Comparison of ENCODE assay signal across 23 cellular contexts in the genomic region with DNA sequence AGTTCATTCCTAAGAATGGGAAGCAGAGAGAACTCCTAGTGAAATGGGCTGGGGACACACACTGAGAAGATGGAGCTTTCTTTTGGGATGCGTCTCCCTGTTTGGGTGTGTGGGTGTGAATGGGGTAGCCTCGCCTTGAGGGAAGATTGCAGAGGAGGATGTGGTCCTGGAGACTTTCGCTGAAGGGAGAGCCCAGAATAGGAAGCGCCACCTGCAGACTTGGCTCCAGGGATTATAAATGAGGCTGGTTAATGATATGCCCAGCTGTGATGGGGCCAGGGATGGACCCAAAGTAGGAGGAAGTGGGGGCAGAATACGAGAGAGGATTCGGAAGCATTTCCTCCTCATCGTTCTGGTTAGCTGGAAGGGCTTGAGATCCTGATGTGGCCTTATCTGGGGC. TPM values are rescaled to one million over a fixed set of nuclear protein-coding genes. Genes with fewer than 3 reads are reported as not detected.
DNase-seq lines count a peak whose midpoint lies in the region; ATAC-seq, FAIRE-seq and TF ChIP-seq lines count a peak whose summit lies in the region.
"Had no signal": no experiment of that assay in that cellular context is flagged by ENCODE, and none has a peak within 500 bp of the region (broad histone marks: within the 10 kb centered on the region; RNA-seq: fewer than 3 reads in every experiment).

No MANE protein-coding gene starts in this region.

- H3K27ac Mint-ChIP-seq in stimulated activated naive B cell treated with anti-CD40 and anti-IgM and Interleukin-4, amounts not matched to agents 10 μg/mL and 1 μg/mL and 100 μg/mL, for 72 hours: peak overlapping the region; percentile 98
- H3K27ac Mint-ChIP-seq: activated naive CD4-positive, alpha-beta T cell treated with anti-CD3 and anti-CD28 coated beads for 36 hours; mesothelial cell of epicardium had no signal

- H3K4me2 ChIP-seq in OCI-LY7 (ENCODE audit: low read length) (peak overlapping the region; percentile 15; the same call in 1 of the 2 replicates), keratinocyte (ENCODE audit: control insufficient read depth, extremely low read depth, insufficient read depth, low read depth, low read length) (peak overlapping the region; percentile 69)

- no peak for ATAC-seq in Right ventricle myocardium superior (ENCODE audit: poor library complexity)
- ATAC-seq in stimulated activated naive B cell treated with anti-CD40 and anti-IgM and Interleukin-4, amounts not matched to agents 10 μg/mL and 1 μg/mL and 100 μg/mL, for 72 hours (replicated peaks): no peak
- no peak for ATAC-seq in HG02970 (IDR thresholded peaks at IDR 0.05; ENCODE audit: low FRiP score, unreplicated experiment)
- ATAC-seq: HepG2; stimulated activated naive CD8-positive, alpha-beta T cell treated with anti-CD3 and anti-CD28 coated beads, Interleukin-15, amount 100 ng/mL, for 72 hours had no signal

- POLR2A ChIA-PET in OCI-LY7 (lab: Charles Lee): no interaction called here

- CTCF ChIA-PET in OCI-LY7 (lab: Charles Lee; ENCODE audit: unreplicated experiment): no interaction called here

- no peak for FAIRE-seq in keratinocyte (lab: Jason Lieb, UNC)
- FAIRE-seq: astrocyte, endometrium, H54, HepG2 had no signal

- H3K27ac ChIP-seq in OCI-LY7 (ENCODE audit: low read depth, low read length, poor library complexity, severe bottlenecking): no peak overlapping the region
- H3K27ac ChIP-seq in keratinocyte (ENCODE audit: control insufficient read depth, insufficient read depth, low read length): no peak overlapping the region

- H3K36me3 ChIP-seq in OCI-LY7 (ENCODE audit: insufficient read depth, low read length) (peaks cover 43% of the 10 kb centered on the region; the same call in 1 of the 2 replicates), keratinocyte (ENCODE audit: control insufficient read depth in 2 of 2, extremely low read depth in 1 of 2, insufficient read depth in 2 of 2, low read length in 2 of 2) (peaks cover 14 to 15% of the 10 kb centered on the region in 2 experiments)

- H3K4me3 Mint-ChIP-seq in stimulated activated naive B cell treated with anti-CD40 and anti-IgM and Interleukin-4, amounts not matched to agents 10 μg/mL and 1 μg/mL and 100 μg/mL, for 72 hours: no peak overlapping the region
- H3K4me3 Mint-ChIP-seq: activated naive CD4-positive, alpha-beta T cell treated with anti-CD3 and anti-CD28 coated beads for 36 hours; mesothelial cell of epicardium; stimulated activated naive CD8-positive, alpha-beta T cell treated with anti-CD3 and anti-CD28 coated beads, Interleukin-15, amount 100 ng/mL, for 72 hours had no signal

- H4K20me1 ChIP-seq in OCI-LY7 (ENCODE audit: insufficient read depth, low read length) (no peaks in the 10 kb centered on the region), keratinocyte (ENCODE audit: control insufficient read depth, extremely low read depth, insufficient read depth, low read length) (peaks cover 2% of the 10 kb centered on the region)

- H3K9me1 ChIP-seq in keratinocyte (ENCODE audit: control insufficient read depth, extremely low read depth, insufficient read depth, low read length): peaks cover 11% of the 10 kb centered on the region

- dilution Hi-C loops in keratinocyte (cut with MboI; ENCODE audit: extremely low pct_ligation_motif_present, low sequenced_read_pairs): no loop called here

- H3K4me1 ChIP-seq in OCI-LY7 (ENCODE audit: insufficient read depth, low read length, poor library complexity, severe bottlenecking) (peaks cover 52% of the 10 kb centered on the region), keratinocyte (ENCODE audit: control insufficient read depth, extremely low read depth, insufficient read depth, low read length) (peaks cover 65% of the 10 kb centered on the region)

- peaks cover 46 to 70% of the 10 kb centered on the region in 2 donors for H3K36me3 Mint-ChIP-seq in stimulated activated naive B cell treated with anti-CD40 and anti-IgM and Interleukin-4, amounts not matched to agents 10 μg/mL and 1 μg/mL and 100 μg/mL, for 72 hours
- H3K36me3 Mint-ChIP-seq: mesothelial cell of epicardium had no signal

- TF ChIP-seq CTCF in OCI-LY7 (conservative IDR thresholded peaks at IDR 0.05; ENCODE audit: low read length) (no peak), keratinocyte (optimal IDR thresholded peaks at IDR 0.05 in 1 of 3, IDR thresholded peaks at IDR 0.05 in 1 of 3, conservative IDR thresholded peaks at IDR 0.05 in 1 of 3; ENCODE audit: extremely low read depth in 1 of 3, insufficient read depth in 2 of 3, low read length in 3 of 3) (no peak)

- DNase-seq in Right ventricle myocardium superior: peak; percentile 8
- no peak for DNase-seq in cardiac septum (ENCODE audit: low spot score)
- DNase-seq in OCI-LY7 (ENCODE audit: low spot score): no peak
- no peak for DNase-seq in keratinocyte (ENCODE audit: low read depth, low spot score)
- no peak for DNase-seq in stimulated activated naive B cell treated with anti-CD40 and anti-IgM and Interleukin-4, amounts not matched to agents 10 μg/mL and 1 μg/mL and 100 μg/mL, for 72 hours
- DNase-seq in GOT3 (lab: John Stamatoyannopoulos, UW): no peak
- DNase-seq in middle frontal gyrus (ENCODE audit: extremely low spot score, low spot score): no peak
- DNase-seq: activated CD8-positive, alpha-beta memory T cell treated with anti-CD3 and anti-CD28 coated beads, Interleukin-2, amount 50 U/mL, for 48 hours; activated naive CD4-positive, alpha-beta T cell treated with anti-CD3 and anti-CD28 coated beads for 36 hours; Calu3; hippocampal formation; MG63; NCI-H226; occipital lobe; stimulated activated naive CD8-positive, alpha-beta T cell treated with anti-CD3 and anti-CD28 coated beads, Interleukin-15, amount 100 ng/mL, for 72 hours; T1000; upper lobe of left lung had no signal

- H3K27me3 Mint-ChIP-seq in stimulated activated naive B cell treated with anti-CD40 and anti-IgM and Interleukin-4, amounts not matched to agents 10 μg/mL and 1 μg/mL and 100 μg/mL, for 72 hours: no peaks in the 10 kb centered on the region
- H3K27me3 Mint-ChIP-seq: stimulated activated naive CD8-positive, alpha-beta T cell treated with anti-CD3 and anti-CD28 coated beads, Interleukin-15, amount 100 ng/mL, for 72 hours had no signal

- H3K9me3 ChIP-seq in OCI-LY7 (ENCODE audit: low read length): no peaks in the 10 kb centered on the region
- H3K9me3 ChIP-seq in keratinocyte (ENCODE audit: control insufficient read depth, low read depth, low read length): no peaks in the 10 kb centered on the region
- H3K9me3 ChIP-seq: MG63, upper lobe of left lung had no signal

- no peaks in the 10 kb centered on the region for H3K9me3 Mint-ChIP-seq in stimulated activated naive B cell treated with anti-CD40 and anti-IgM and Interleukin-4, amounts not matched to agents 10 μg/mL and 1 μg/mL and 100 μg/mL, for 72 hours
- H3K9me3 Mint-ChIP-seq: activated naive CD4-positive, alpha-beta T cell treated with anti-CD3 and anti-CD28 coated beads for 36 hours; mesothelial cell of epicardium; stimulated activated naive CD8-positive, alpha-beta T cell treated with anti-CD3 and anti-CD28 coated beads, Interleukin-15, amount 100 ng/mL, for 72 hours had no signal

- no peaks in the 10 kb centered on the region for H3K9me2 ChIP-seq in OCI-LY7 (ENCODE audit: insufficient read depth, low read length)

- H2AFZ ChIP-seq in OCI-LY7 (ENCODE audit: low read length) (no peak overlapping the region), keratinocyte (ENCODE audit: control insufficient read depth, low read length) (no peak overlapping the region)

- H3K4me3 ChIP-seq in OCI-LY7 (ENCODE audit: low read depth, low read length, poor library complexity, severe bottlenecking) (no peak overlapping the region), keratinocyte (ENCODE audit: control insufficient read depth in 2 of 3, extremely low read depth in 1 of 3, insufficient read depth in 2 of 3, low read depth in 1 of 3, low read length in 3 of 3) (no peak overlapping the region)
- H3K4me3 ChIP-seq: MG63, upper lobe of left lung had no signal

- H3K79me2 ChIP-seq in OCI-LY7 (ENCODE audit: insufficient read depth, low read depth, low read length): peaks cover 26% of the 10 kb centered on the region
- peaks cover 42% of the 10 kb centered on the region for H3K79me2 ChIP-seq in keratinocyte (ENCODE audit: control insufficient read depth, insufficient read depth, low read length)

- H3K9ac ChIP-seq in keratinocyte (ENCODE audit: control insufficient read depth, extremely low read depth, insufficient read depth, low read length): no peak overlapping the region

- no peaks in the 10 kb centered on the region for H3K27me3 ChIP-seq in keratinocyte (ENCODE audit: control insufficient read depth, extremely low read depth, insufficient read depth, low read length)
- H3K27me3 ChIP-seq: MG63, upper lobe of left lung had no signal

- peaks cover 59 to 84% of the 10 kb centered on the region in 2 donors for H3K4me1 Mint-ChIP-seq in stimulated activated naive B cell treated with anti-CD40 and anti-IgM and Interleukin-4, amounts not matched to agents 10 μg/mL and 1 μg/mL and 100 μg/mL, for 72 hours

- no TSS peak for BruUV-seq in OCI-LY7 (replicated peaks; lab: Mats Ljungman, UMichigan)

- intact Hi-C loops in Right ventricle myocardium superior (cut with DNase I) (loop anchor here (5.0 kb wide), 2 partner anchors 38 to 83 kb away; a partner anchor contains a TSS), cardiac septum (cut with DNase I) (no loop called here), OCI-LY7 (cut with micrococcal nuclease; ENCODE audit: unreplicated experiment) (no loop called here)

RNA-seq across cellular contexts. Expression of a gene that starts 13.7 kb away (rescaled TPM):
- total RNA-seq in Right ventricle myocardium superior: 1.3 TPM
- 3.8 TPM for total RNA-seq in cardiac septum
- total RNA-seq in OCI-LY7 (2014; rRNA removed; shearing (Covaris generic)): 16.6 and 21.5 TPM in 2 replicates
- 24.7 and 30.8 TPM in 2 replicates for total RNA-seq in OCI-LY7 (2022)
- 3.4 to 5.0 TPM (median 4.2 TPM) in 3 replicates for polyA plus RNA-seq in keratinocyte
- 3.6 TPM for polyA plus RNA-seq in keratinocyte (2011; ENCODE audit: low read depth)
- 1.9 and 2.9 TPM in 2 replicates for polyA plus RNA-seq in keratinocyte (2011; cell fraction: cytosol; rRNA removed)
- 11.2 and 14.1 TPM in 2 replicates for polyA plus RNA-seq in keratinocyte (2011; cell fraction: nucleus; rRNA removed)
- polyA plus RNA-seq in keratinocyte (2012; ENCODE audit: low replicate concordance): 4.4 and 4.9 TPM in 2 replicates
- polyA minus RNA-seq in keratinocyte: 3.8 to 5.0 TPM (median 4.6 TPM) in 3 replicates
- 5.0 TPM for polyA minus RNA-seq in keratinocyte (2011; cell fraction: cytosol; rRNA and poly(A)+ RNA removed)
- 7.8 and 8.4 TPM in 2 replicates for polyA minus RNA-seq in keratinocyte (2011; cell fraction: nucleus; rRNA and poly(A)+ RNA removed)
